In the genomic region with DNA sequence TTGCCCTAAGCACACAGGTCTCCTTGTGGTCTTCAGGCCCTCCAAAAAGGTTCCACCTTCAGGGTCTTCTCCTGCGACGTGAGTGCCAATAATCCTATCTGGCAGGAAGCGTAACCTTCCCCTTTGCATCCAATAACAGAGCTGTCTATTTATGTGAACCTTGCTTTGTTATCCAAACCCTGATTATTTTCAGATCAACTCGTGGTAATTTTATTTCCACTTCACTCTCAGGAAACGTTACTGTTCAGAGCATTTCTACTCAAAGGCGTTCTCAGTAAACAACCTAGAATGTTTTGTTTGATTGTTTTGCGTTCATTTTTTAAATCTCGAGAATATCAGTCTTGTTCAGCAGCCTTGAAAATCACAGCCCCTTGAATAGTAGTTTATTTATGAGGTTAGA, we compare ENCODE assay signal across 8 cellular contexts.
"Had no signal": no experiment of that assay in that cellular context is flagged by ENCODE, and none has a peak within 500 bp of the region (broad histone marks: within the 10 kb centered on the region; RNA-seq: fewer than 3 reads in every experiment).

No MANE protein-coding gene starts in this region.

- H3K4me3 Mint-ChIP-seq: GM23338, H9 had no signal

- H3K4me1 Mint-ChIP-seq: H9 had no signal

- H3K4me3 ChIP-seq: GM23338, K562 had no signal

- DNase-seq: H9, HCEC 1CT, IMR-90 had no signal

- FAIRE-seq: H1, H54, HTR-8/SVneo, K562 had no signal

- H3K9me3 Mint-ChIP-seq: GM23338, H9 had no signal

- ATAC-seq: GM23338 had no signal

- H3K27ac Mint-ChIP-seq: GM23338 had no signal
